15 cellular contexts compared by ENCODE assay signal in genomic region chrX:65745427-65745826, GRCh38.
DNase-seq lines count a peak whose midpoint lies in the region; ATAC-seq and TF ChIP-seq lines count a peak whose summit lies in the region.
"Had no signal": no experiment of that assay in that cellular context is flagged by ENCODE, and none has a peak within 500 bp of the region (broad histone marks: within the 10 kb centered on the region; RNA-seq: fewer than 3 reads in every experiment).

No MANE protein-coding gene starts in this region.

- no peak for TF ChIP-seq POLR2A in spleen (IDR thresholded peaks at IDR 0.05)

- H3K27ac Mint-ChIP-seq in activated naive CD4-positive, alpha-beta T cell treated with anti-CD3 and anti-CD28 coated beads, Interleukin-2, amount 10 ng/mL, durations not matched to agents 7 days and 5 days: peak overlapping the region; percentile 78
- H3K27ac Mint-ChIP-seq in stimulated activated naive B cell treated with anti-CD40 and anti-IgM and Interleukin-4, amounts not matched to agents 10 μg/mL and 1 μg/mL and 100 μg/mL, for 72 hours: peak overlapping the region; percentile 7
- H3K27ac Mint-ChIP-seq: stimulated activated naive CD8-positive, alpha-beta T cell treated with anti-CD3 and anti-CD28 coated beads, Interleukin-15, amount 100 ng/mL, for 72 hours had no signal

- no peaks in the 10 kb centered on the region for H3K27me3 ChIP-seq in spleen (replicated peaks in 1 of 7)

- 28 to 47% (median 29%) methylated on average over 6 of the region's 6 CpGs for WGBS in spleen, 5 donors

- H3K4me1 ChIP-seq in spleen: peaks cover 0 to 28% (median 19%) of the 10 kb centered on the region in 6 donors
- H3K4me1 ChIP-seq: psoas muscle had no signal

- peaks cover 0 to 28% (median 13%) of the 10 kb centered on the region in 6 donors for H3K36me3 ChIP-seq in spleen

- TF ChIP-seq CTCF in spleen (IDR thresholded peaks at IDR 0.05 in 8 of 11, conservative IDR thresholded peaks at IDR 0.05 in 3 of 11): no peak

- in situ Hi-C loops in KBM-7 (cut with MboI; ENCODE audit: low pct_unique_long_range_greater_than_20kb, low sequenced_read_pairs): loop anchor here (25.0 kb wide), 1 partner anchor 242 kb away; no protein-coding TSS in a partner anchor

- no peaks in the 10 kb centered on the region for H3K9me3 ChIP-seq in spleen
- H3K9me3 ChIP-seq: psoas muscle had no signal

- H3K4me1 Mint-ChIP-seq in activated naive CD4-positive, alpha-beta T cell treated with anti-CD3 and anti-CD28 coated beads, Interleukin-2, amount 10 ng/mL, durations not matched to agents 7 days and 5 days: peaks cover 38% of the 10 kb centered on the region
- peaks cover 36 to 68% of the 10 kb centered on the region in 2 donors for H3K4me1 Mint-ChIP-seq in stimulated activated naive B cell treated with anti-CD40 and anti-IgM and Interleukin-4, amounts not matched to agents 10 μg/mL and 1 μg/mL and 100 μg/mL, for 72 hours

- H3K4me3 ChIP-seq in spleen: no peak overlapping the region
- H3K4me3 ChIP-seq: psoas muscle had no signal

- H3K9me3 Mint-ChIP-seq in activated naive CD4-positive, alpha-beta T cell treated with anti-CD3 and anti-CD28 coated beads, Interleukin-2, amount 10 ng/mL, durations not matched to agents 7 days and 5 days: no peaks in the 10 kb centered on the region
- no peaks in the 10 kb centered on the region for H3K9me3 Mint-ChIP-seq in stimulated activated naive B cell treated with anti-CD40 and anti-IgM and Interleukin-4, amounts not matched to agents 10 μg/mL and 1 μg/mL and 100 μg/mL, for 72 hours
- H3K9me3 Mint-ChIP-seq: stimulated activated naive CD8-positive, alpha-beta T cell treated with anti-CD3 and anti-CD28 coated beads, Interleukin-15, amount 100 ng/mL, for 72 hours had no signal

- H3K27ac ChIP-seq in spleen: peak overlapping the region in 3 of 8 donors; percentile 8 to 28 (median 23)
- H3K27ac ChIP-seq: psoas muscle had no signal

- peak; percentile 27 for DNase-seq in activated naive CD4-positive, alpha-beta T cell treated with anti-CD3 and anti-CD28 coated beads, Interleukin-2, amount 10 ng/mL, durations not matched to agents 7 days and 5 days
- DNase-seq in activated naive CD4-positive, alpha-beta T cell treated with anti-CD3 and anti-CD28 coated beads, Interleukin-2, amount 50 U/mL, for 16 hours: no peak
- DNase-seq in KBM-7 (peak; percentile 36), amniotic epithelial cell (ENCODE audit: low read depth) (peak; percentile 31), spleen (no peak), NCI-H526 (lab: John Stamatoyannopoulos, UW) (no peak), AG08396 (ENCODE audit: low spot score) (no peak)
- DNase-seq in stimulated activated naive B cell treated with anti-CD40 and anti-IgM and Interleukin-4, amounts not matched to agents 10 μg/mL and 1 μg/mL and 100 μg/mL, for 72 hours: no peak
- DNase-seq: activated CD4-positive, alpha-beta T cell treated with anti-CD3 and anti-CD28 coated beads for 1 hour; activated T-cell treated with anti-CD3 and anti-CD28 coated beads, Interleukin-2, amount 50 U/mL, for 48 hours; NCI-H2227 treated with DMSO at 0.1 percent for 48 hours; psoas muscle; SHP77; stimulated activated naive CD8-positive, alpha-beta T cell treated with anti-CD3 and anti-CD28 coated beads, Interleukin-15, amount 100 ng/mL, for 72 hours; T-helper 9 cell had no signal

- CTCF ChIA-PET in activated naive CD4-positive, alpha-beta T cell treated with anti-CD3 and anti-CD28 coated beads, Interleukin-2, amount 10 ng/mL, durations not matched to agents 7 days and 5 days (lab: Charles Lee): interaction anchor here (1.0 to 1.8 kb wide), 4 partner anchors 22 to 364 kb away, joined by 3 to 4 read pairs (median 4); no protein-coding TSS in a partner anchor

- intact Hi-C loops in spleen (cut with DNase I; ENCODE audit: low total_unique reads): no loop called here

- no peaks in the 10 kb centered on the region for H3K27me3 Mint-ChIP-seq in activated naive CD4-positive, alpha-beta T cell treated with anti-CD3 and anti-CD28 coated beads, Interleukin-2, amount 10 ng/mL, durations not matched to agents 7 days and 5 days
- H3K27me3 Mint-ChIP-seq in stimulated activated naive B cell treated with anti-CD40 and anti-IgM and Interleukin-4, amounts not matched to agents 10 μg/mL and 1 μg/mL and 100 μg/mL, for 72 hours: no peaks in the 10 kb centered on the region
- H3K27me3 Mint-ChIP-seq: stimulated activated naive CD8-positive, alpha-beta T cell treated with anti-CD3 and anti-CD28 coated beads, Interleukin-15, amount 100 ng/mL, for 72 hours had no signal

- ATAC-seq in stimulated activated naive B cell treated with anti-CD40 and anti-IgM and Interleukin-4, amounts not matched to agents 10 μg/mL and 1 μg/mL and 100 μg/mL, for 72 hours (replicated peaks): peak; percentile 29 to 45
- ATAC-seq: psoas muscle; stimulated activated naive CD8-positive, alpha-beta T cell treated with anti-CD3 and anti-CD28 coated beads, Interleukin-15, amount 100 ng/mL, for 72 hours had no signal

- no peak overlapping the region for H3K4me3 Mint-ChIP-seq in activated naive CD4-positive, alpha-beta T cell treated with anti-CD3 and anti-CD28 coated beads, Interleukin-2, amount 10 ng/mL, durations not matched to agents 7 days and 5 days
- H3K4me3 Mint-ChIP-seq in stimulated activated naive B cell treated with anti-CD40 and anti-IgM and Interleukin-4, amounts not matched to agents 10 μg/mL and 1 μg/mL and 100 μg/mL, for 72 hours: no peak overlapping the region
- H3K4me3 Mint-ChIP-seq: stimulated activated naive CD8-positive, alpha-beta T cell treated with anti-CD3 and anti-CD28 coated beads, Interleukin-15, amount 100 ng/mL, for 72 hours had no signal

- H3K36me3 Mint-ChIP-seq in activated naive CD4-positive, alpha-beta T cell treated with anti-CD3 and anti-CD28 coated beads, Interleukin-2, amount 10 ng/mL, durations not matched to agents 7 days and 5 days: peaks cover 52% of the 10 kb centered on the region
- H3K36me3 Mint-ChIP-seq in stimulated activated naive B cell treated with anti-CD40 and anti-IgM and Interleukin-4, amounts not matched to agents 10 μg/mL and 1 μg/mL and 100 μg/mL, for 72 hours: peaks cover 17 to 27% of the 10 kb centered on the region in 2 donors

Comparison
In these comparisons a context has a peak if more than half of its experiments do, and no peak if none do; other contexts are left out.
1. DNase-seq: peak in activated naive CD4-positive, alpha-beta T cell treated with anti-CD3 and anti-CD28 coated beads, Interleukin-2, amount 10 ng/mL, durations not matched to agents 7 days and 5 days (single experiment), KBM-7 (single experiment) and amniotic epithelial cell (single experiment); none in activated naive CD4-positive, alpha-beta T cell treated with anti-CD3 and anti-CD28 coated beads, Interleukin-2, amount 50 U/mL, for 16 hours (single experiment), stimulated activated naive B cell treated with anti-CD40 and anti-IgM and Interleukin-4, amounts not matched to agents 10 μg/mL and 1 μg/mL and 100 μg/mL, for 72 hours (single experiment), spleen (single experiment), NCI-H526 (0 of 2) and AG08396 (single experiment).